In the genomic region with DNA sequence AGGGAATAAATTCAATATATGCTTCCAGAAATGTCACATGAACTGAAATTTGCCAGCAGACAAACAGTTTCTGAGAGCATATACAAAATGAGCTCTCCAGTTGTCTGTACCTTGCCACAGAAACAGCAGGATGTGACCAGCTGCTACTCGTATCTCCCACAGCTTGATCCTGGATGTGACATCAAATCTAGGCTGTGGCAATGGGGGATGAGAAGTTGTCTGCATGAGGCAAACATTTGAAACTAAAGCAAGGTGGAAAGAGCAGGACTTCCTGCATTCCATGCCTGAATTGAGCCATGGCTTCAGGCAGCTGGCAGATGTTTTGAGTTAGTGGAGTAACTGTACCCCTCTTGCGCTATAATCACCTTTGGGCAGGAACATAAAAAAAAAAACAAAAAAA, we compare ENCODE assay signal across 23 cellular contexts.
"Had no signal": no experiment of that assay in that cellular context is flagged by ENCODE, and none has a peak within 500 bp of the region (broad histone marks: within the 10 kb centered on the region; RNA-seq: fewer than 3 reads in every experiment).

No MANE protein-coding gene starts in this region.

- H3K4me3 Mint-ChIP-seq: activated CD4-positive, alpha-beta memory T cell treated with anti-CD3 and anti-CD28 coated beads, Interleukin-2, amount 10 ng/mL, durations not matched to agents 7 days and 5 days; activated CD4-positive, alpha-beta T cell treated with anti-CD3 and anti-CD28 coated beads, Interleukin-2, amount 10 ng/mL, durations not matched to agents 24 days and 14 days; activated naive CD4-positive, alpha-beta T cell treated with anti-CD3 and anti-CD28 coated beads, Interleukin-2, amount 10 ng/mL, durations not matched to agents 7 days and 5 days; mesothelial cell of epicardium; naive thymus-derived CD8-positive, alpha-beta T cell had no signal

- H3K27ac Mint-ChIP-seq: activated CD4-positive, alpha-beta memory T cell treated with anti-CD3 and anti-CD28 coated beads, Interleukin-2, amount 10 ng/mL, durations not matched to agents 7 days and 5 days; activated CD4-positive, alpha-beta T cell treated with anti-CD3 and anti-CD28 coated beads, Interleukin-2, amount 10 ng/mL, durations not matched to agents 24 days and 14 days; activated naive CD4-positive, alpha-beta T cell treated with anti-CD3 and anti-CD28 coated beads, Interleukin-2, amount 10 ng/mL, durations not matched to agents 7 days and 5 days; mesothelial cell of epicardium; naive thymus-derived CD8-positive, alpha-beta T cell had no signal

- H3K4me1 Mint-ChIP-seq: activated CD4-positive, alpha-beta memory T cell treated with anti-CD3 and anti-CD28 coated beads, Interleukin-2, amount 10 ng/mL, durations not matched to agents 7 days and 5 days; activated CD4-positive, alpha-beta T cell treated with anti-CD3 and anti-CD28 coated beads, Interleukin-2, amount 10 ng/mL, durations not matched to agents 24 days and 14 days; activated naive CD4-positive, alpha-beta T cell treated with anti-CD3 and anti-CD28 coated beads, Interleukin-2, amount 10 ng/mL, durations not matched to agents 7 days and 5 days; naive thymus-derived CD8-positive, alpha-beta T cell had no signal

- H3K9me3 Mint-ChIP-seq: activated CD4-positive, alpha-beta memory T cell treated with anti-CD3 and anti-CD28 coated beads, Interleukin-2, amount 10 ng/mL, durations not matched to agents 7 days and 5 days; activated naive CD4-positive, alpha-beta T cell treated with anti-CD3 and anti-CD28 coated beads, Interleukin-2, amount 10 ng/mL, durations not matched to agents 7 days and 5 days had no signal

- H3K27me3 Mint-ChIP-seq: activated CD4-positive, alpha-beta memory T cell treated with anti-CD3 and anti-CD28 coated beads, Interleukin-2, amount 10 ng/mL, durations not matched to agents 7 days and 5 days; activated CD4-positive, alpha-beta T cell treated with anti-CD3 and anti-CD28 coated beads, Interleukin-2, amount 10 ng/mL, durations not matched to agents 24 days and 14 days; activated naive CD4-positive, alpha-beta T cell treated with anti-CD3 and anti-CD28 coated beads, Interleukin-2, amount 10 ng/mL, durations not matched to agents 7 days and 5 days; naive thymus-derived CD8-positive, alpha-beta T cell had no signal

- H3K36me3 Mint-ChIP-seq: activated naive CD4-positive, alpha-beta T cell treated with anti-CD3 and anti-CD28 coated beads, Interleukin-2, amount 10 ng/mL, durations not matched to agents 7 days and 5 days; naive thymus-derived CD8-positive, alpha-beta T cell had no signal

- H3K9me3 ChIP-seq: lower lobe of right lung, pancreas, psoas muscle, right atrium auricular region, thoracic aorta, upper lobe of left lung had no signal

- H3K27me3 ChIP-seq: right atrium auricular region, upper lobe of left lung had no signal

- H3K4me3 ChIP-seq: lower lobe of right lung, pancreas, psoas muscle, right atrium auricular region, thoracic aorta, upper lobe of left lung had no signal

- ATAC-seq: activated CD4-positive, CD25-positive, alpha-beta regulatory T cell treated with anti-CD3 and anti-CD28 coated beads, Interleukin-2, amount 50 U/mL, for 24 hours; esophagus mucosa; left lobe of liver; lower lobe of right lung; naive thymus-derived CD8-positive, alpha-beta T cell; pancreas; psoas muscle had no signal

- H3K27ac ChIP-seq: lower lobe of right lung, pancreas, psoas muscle, right atrium auricular region, thoracic aorta, upper lobe of left lung had no signal

- H3K36me3 ChIP-seq: lower lobe of right lung, pancreas, right atrium auricular region, thoracic aorta, upper lobe of left lung had no signal

- DNase-seq: activated CD4-positive, alpha-beta memory T cell treated with anti-CD3 and anti-CD28 coated beads, Interleukin-2, amount 10 ng/mL, durations not matched to agents 7 days and 5 days; activated CD4-positive, alpha-beta T cell treated with anti-CD3 and anti-CD28 coated beads, Interleukin-2, amount 10 ng/mL, durations not matched to agents 24 days and 14 days; activated effector memory CD4-positive, alpha-beta T cell treated with anti-CD3 and anti-CD28 coated beads, Interleukin-2, amount 50 U/mL, for 16 hours; activated naive CD4-positive, alpha-beta T cell treated with anti-CD3 and anti-CD28 coated beads, Interleukin-2, amount 10 ng/mL, durations not matched to agents 7 days and 5 days; amygdala; cerebellar nuclear complex; cortex of kidney; foreskin melanocyte; hypothalamus; kidney; lower lobe of right lung; naive thymus-derived CD8-positive, alpha-beta T cell; pancreas; psoas muscle; stimulated activated CD4-positive, alpha-beta T cell treated with anti-CD3 and anti-CD28 coated beads, Interleukin-4, amount 100 ng/mL, for 24 hours; stimulated activated naive CD4-positive, alpha-beta T cell treated with Interleukin-2 at 50 U/mL for 16 hours; upper lobe of left lung had no signal

- H3K4me1 ChIP-seq: lower lobe of right lung, pancreas, psoas muscle, right atrium auricular region, upper lobe of left lung had no signal
